ENCODE assay signal across 19 cellular contexts in genomic region chr1:185880330-185880729, GRCh38.
"Had no signal": no experiment of that assay in that cellular context is flagged by ENCODE, and none has a peak within 500 bp of the region (broad histone marks: within the 10 kb centered on the region; RNA-seq: fewer than 3 reads in every experiment).

No MANE protein-coding gene starts in this region.

- H3K4me3 ChIP-seq: K562 had no signal

- H3K9ac ChIP-seq: KMS-11 had no signal

- H3K27ac ChIP-seq: KMS-11, RWPE1 had no signal

- H3K4me1 Mint-ChIP-seq: IgD-negative memory B cell had no signal

- H3K4me2 ChIP-seq: KMS-11 had no signal

- H3K4me3 Mint-ChIP-seq: IgD-negative memory B cell had no signal

- H3K27ac Mint-ChIP-seq: IgD-negative memory B cell had no signal

- ATAC-seq: K562, Panc1, PC-3, SK-N-SH treated with all-trans-retinoic acid at 6 μM for 48 hours had no signal

- FAIRE-seq: K562 had no signal

- H3K36me3 Mint-ChIP-seq: IgD-negative memory B cell had no signal

- DNase-seq: Kasumi-1, NCI-H1092, NCI-H1105 treated with DMSO at 0.1 percent for 48 hours, NCI-H1417 treated with DMSO at 0.1 percent for 48 hours, NCI-H146, NCI-H1930, NCI-H2081, NCI-H2107, NCI-H226, NCI-H510A, NCI-H774, PC-3, SHP77 had no signal
